ENCODE assay signal across 12 cellular contexts in genomic region chr12:131592972-131593371, GRCh38.
DNase-seq lines count a peak whose midpoint lies in the region; ATAC-seq and TF ChIP-seq lines count a peak whose summit lies in the region.
"Had no signal": no experiment of that assay in that cellular context is flagged by ENCODE, and none has a peak within 500 bp of the region (broad histone marks: within the 10 kb centered on the region; RNA-seq: fewer than 3 reads in every experiment).

No MANE protein-coding gene starts in this region.

- H3K4me3 ChIP-seq in neural progenitor cell, result no peak overlapping the region

- CTCF ChIA-PET in activated CD8-positive, alpha-beta memory T cell treated with anti-CD3 and anti-CD28 coated beads, Interleukin-2, amount 10 ng/mL, durations not matched to agents 7 days and 5 days (lab: Charles Lee), result interaction anchor here (1.2 kb wide), 2 partner anchors 11 to 14 kb away, joined by 4 to 9 read pairs; no protein-coding TSS in a partner anchor

- no peak overlapping the region for H3K9ac ChIP-seq in neural progenitor cell

- H3K36me3 Mint-ChIP-seq in activated CD8-positive, alpha-beta memory T cell treated with anti-CD3 and anti-CD28 coated beads, Interleukin-2, amount 10 ng/mL, durations not matched to agents 7 days and 5 days, result no peaks in the 10 kb centered on the region
- H3K36me3 Mint-ChIP-seq in neural progenitor cell, result no peaks in the 10 kb centered on the region

- H3K79me2 ChIP-seq in neural progenitor cell (ENCODE audit: low read depth), result no peaks in the 10 kb centered on the region

- TF ChIP-seq CTCF in neural progenitor cell (IDR thresholded peaks at IDR 0.05), result no peak

- no peaks in the 10 kb centered on the region for H3K27me3 Mint-ChIP-seq in activated CD8-positive, alpha-beta memory T cell treated with anti-CD3 and anti-CD28 coated beads, Interleukin-2, amount 10 ng/mL, durations not matched to agents 7 days and 5 days
- peaks cover 2% of the 10 kb centered on the region for H3K27me3 Mint-ChIP-seq in neural progenitor cell (ENCODE audit: insufficient read depth, low read depth)

- no peaks in the 10 kb centered on the region for H3K9me3 ChIP-seq in neural progenitor cell (ENCODE audit: low read depth)

- H3K4me1 Mint-ChIP-seq in activated CD8-positive, alpha-beta memory T cell treated with anti-CD3 and anti-CD28 coated beads, Interleukin-2, amount 10 ng/mL, durations not matched to agents 7 days and 5 days, result peaks cover 21% of the 10 kb centered on the region
- peaks cover 36% of the 10 kb centered on the region for H3K4me1 Mint-ChIP-seq in neural progenitor cell

- H3F3A ChIP-seq in neural progenitor cell (ENCODE audit: low read depth), result peaks cover 8% of the 10 kb centered on the region

- no peak overlapping the region for H2AFZ ChIP-seq in neural progenitor cell (replicated peaks)

- H3K27me3 ChIP-seq in neural progenitor cell, result no peaks in the 10 kb centered on the region

- ATAC-seq in activated CD8-positive, alpha-beta memory T cell treated with anti-CD3 and anti-CD28 coated beads, Interleukin-2, amount 10 ng/mL, durations not matched to agents 7 days and 5 days, result peak; percentile 99
- ATAC-seq in GM21717 (IDR thresholded peaks at IDR 0.05; ENCODE audit: unreplicated experiment) (peak; percentile 93), HG03521 (IDR thresholded peaks at IDR 0.05; ENCODE audit: unreplicated experiment) (peak; percentile 94), SK-N-SH treated with all-trans-retinoic acid at 6 μM for 48 hours (no peak)

- no peaks in the 10 kb centered on the region for H4K20me1 ChIP-seq in neural progenitor cell (ENCODE audit: low read depth)

- DNase-seq in activated CD8-positive, alpha-beta memory T cell treated with anti-CD3 and anti-CD28 coated beads, Interleukin-2, amount 10 ng/mL, durations not matched to agents 7 days and 5 days, result peak; percentile 83
- no peak for DNase-seq in activated CD8-positive, alpha-beta memory T cell treated with anti-CD3 and anti-CD28 coated beads for 24 hours
- no peak for DNase-seq in neural progenitor cell (ENCODE audit: low spot score)
- no peak for DNase-seq in NCI-H1436 treated with DMSO at 0.1 percent for 48 hours (lab: John Stamatoyannopoulos, UW)
- DNase-seq in Kasumi-1 (lab: John Stamatoyannopoulos, UW), result no peak
- DNase-seq: aorta, retina, RPMI8226 had no signal

- H3K36me3 ChIP-seq in neural progenitor cell, result no peaks in the 10 kb centered on the region

- no peak overlapping the region for H3K4me3 Mint-ChIP-seq in activated CD8-positive, alpha-beta memory T cell treated with anti-CD3 and anti-CD28 coated beads, Interleukin-2, amount 10 ng/mL, durations not matched to agents 7 days and 5 days
- no peak overlapping the region for H3K4me3 Mint-ChIP-seq in neural progenitor cell

- no peaks in the 10 kb centered on the region for H3K9me3 Mint-ChIP-seq in activated CD8-positive, alpha-beta memory T cell treated with anti-CD3 and anti-CD28 coated beads, Interleukin-2, amount 10 ng/mL, durations not matched to agents 7 days and 5 days (ENCODE audit: low read depth)
- no peaks in the 10 kb centered on the region for H3K9me3 Mint-ChIP-seq in neural progenitor cell

- peaks cover 13% of the 10 kb centered on the region for H3K4me1 ChIP-seq in neural progenitor cell

- no peak overlapping the region for H3K27ac ChIP-seq in neural progenitor cell
- H3K27ac ChIP-seq: HL-60 had no signal

- H3K27ac Mint-ChIP-seq in activated CD8-positive, alpha-beta memory T cell treated with anti-CD3 and anti-CD28 coated beads, Interleukin-2, amount 10 ng/mL, durations not matched to agents 7 days and 5 days, result peak overlapping the region; percentile 80
- H3K27ac Mint-ChIP-seq in neural progenitor cell, result peak overlapping the region; percentile 26

- H3K4me2 ChIP-seq in neural progenitor cell, result no peak overlapping the region

TF ChIP-seq in SK-N-SH treated with all-trans-retinoic acid at 6 μM for 48 hours, 23 proteins besides CTCF, POLR2A, EP300 and RAD21:
- TF ChIP-seq ISL1 (CRISPR knock-in tag; IDR thresholded peaks at IDR 0.05) (no peak), PPARA (CRISPR knock-in tag; IDR thresholded peaks at IDR 0.05; ENCODE audit: borderline replicate concordance) (no peak), ZFP3 (CRISPR knock-in tag; IDR thresholded peaks at IDR 0.05) (no peak), CSDC2 (CRISPR knock-in tag; IDR thresholded peaks at IDR 0.05) (no peak), BACH2 (CRISPR knock-in tag; IDR thresholded peaks at IDR 0.05; ENCODE audit: borderline replicate concordance) (no peak), ARNTL (CRISPR knock-in tag; IDR thresholded peaks at IDR 0.05; ENCODE audit: borderline replicate concordance, low read depth) (no peak), TOX (CRISPR knock-in tag; IDR thresholded peaks at IDR 0.05; ENCODE audit: borderline replicate concordance) (no peak), CSRNP3 (CRISPR knock-in tag; IDR thresholded peaks at IDR 0.05) (no peak), PATZ1 (CRISPR knock-in tag; IDR thresholded peaks at IDR 0.05; ENCODE audit: borderline replicate concordance) (no peak), ZNF565 (CRISPR knock-in tag; conservative IDR thresholded peaks at IDR 0.05; ENCODE audit: low read depth) (no peak), GLIS3 (CRISPR knock-in tag; IDR thresholded peaks at IDR 0.05) (no peak), ESRRG (CRISPR knock-in tag; IDR thresholded peaks at IDR 0.05) (no peak), RARB (CRISPR knock-in tag; IDR thresholded peaks at IDR 0.05) (no peak), POU6F1 (CRISPR knock-in tag; IDR thresholded peaks at IDR 0.05; ENCODE audit: borderline replicate concordance, low read depth) (no peak), TCF4 (CRISPR knock-in tag; IDR thresholded peaks at IDR 0.05; ENCODE audit: borderline replicate concordance) (no peak), OSR1 (CRISPR knock-in tag; IDR thresholded peaks at IDR 0.05) (no peak)
